Comparison of ENCODE assay signal across 1 cellular context in the genomic region with DNA sequence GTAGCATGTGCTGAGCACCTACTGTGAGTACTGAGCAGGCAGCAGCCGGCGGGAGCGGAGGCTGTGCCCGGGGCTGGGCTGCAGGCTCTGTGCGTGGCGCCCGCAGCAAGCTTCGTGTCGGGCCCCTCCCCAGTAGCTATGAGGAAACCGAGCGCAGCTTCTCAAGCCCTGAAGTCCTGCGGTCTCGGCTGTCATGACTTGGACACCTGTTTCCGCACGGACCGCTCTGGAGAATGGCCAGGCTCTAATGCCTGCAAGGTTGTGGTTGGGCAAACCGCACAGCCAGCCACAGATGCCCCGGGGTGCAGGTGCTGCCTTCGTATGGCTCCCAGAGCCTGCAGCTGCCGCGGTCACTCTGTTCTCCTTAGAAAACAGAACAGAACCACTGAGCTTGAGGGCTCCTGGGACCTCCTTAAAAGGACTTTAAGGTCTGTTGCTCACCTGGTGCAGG.
TF ChIP-seq lines count a peak whose summit lies in the region.

No MANE protein-coding gene starts in this region.

TF ChIP-seq in SK-N-SH, 30 proteins besides CTCF, POLR2A, EP300 and RAD21 (continued from another document):
- TF ChIP-seq USF1 (IDR thresholded peaks at IDR 0.05; ENCODE audit: borderline replicate concordance, low read depth) (no peak), TEAD4 (IDR thresholded peaks at IDR 0.05; ENCODE audit: borderline replicate concordance, insufficient read depth) (no peak), RXRA (IDR thresholded peaks at IDR 0.05; ENCODE audit: borderline replicate concordance, low read depth) (no peak)
- TF ChIP-seq, protein P1, sequence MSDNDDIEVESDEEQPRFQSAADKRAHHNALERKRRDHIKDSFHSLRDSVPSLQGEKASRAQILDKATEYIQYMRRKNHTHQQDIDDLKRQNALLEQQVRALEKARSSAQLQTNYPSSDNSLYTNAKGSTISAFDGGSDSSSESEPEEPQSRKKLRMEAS (IDR thresholded peaks at IDR 0.05; ENCODE audit: low read depth), result no peak
